23 cellular contexts compared by ENCODE assay signal in genomic region chr17:82729479-82730260, GRCh38.
"Had no signal": no experiment of that assay in that cellular context is flagged by ENCODE, and none has a peak within 500 bp of the region (broad histone marks: within the 10 kb centered on the region; RNA-seq: fewer than 3 reads in every experiment).

No MANE protein-coding gene starts in this region.

- H3K27ac Mint-ChIP-seq: activated CD4-positive, alpha-beta memory T cell treated with anti-CD3 and anti-CD28 coated beads, Interleukin-2, amount 10 ng/mL, durations not matched to agents 7 days and 5 days; activated CD8-positive, alpha-beta memory T cell treated with anti-CD3 and anti-CD28 coated beads, Interleukin-2, amount 10 ng/mL, durations not matched to agents 7 days and 5 days; activated naive CD8-positive, alpha-beta T cell treated with anti-CD3 and anti-CD28 coated beads, Interleukin-2, amount 50 U/mL, for 24 hours; stimulated activated naive B cell treated with anti-CD40 and anti-IgM and Interleukin-4, amounts not matched to agents 10 μg/mL and 1 μg/mL and 100 μg/mL, for 72 hours; T-helper 17 cell had no signal

- H3K4me1 ChIP-seq: right lobe of liver had no signal

- H3K36me3 ChIP-seq: ovary had no signal

- DNase-seq: activated CD4-positive, alpha-beta memory T cell treated with anti-CD3 and anti-CD28 coated beads, Interleukin-2, amount 10 ng/mL, durations not matched to agents 7 days and 5 days; activated CD4-positive, alpha-beta T cell treated with anti-CD3 and anti-CD28 coated beads for 48 hours; activated CD8-positive, alpha-beta memory T cell treated with anti-CD3 and anti-CD28 coated beads, Interleukin-2, amount 10 ng/mL, durations not matched to agents 7 days and 5 days; activated effector memory CD4-positive, alpha-beta T cell treated with anti-CD3 and anti-CD28 coated beads, Interleukin-2, amount 50 U/mL, for 16 hours; activated naive CD4-positive, alpha-beta T cell treated with anti-CD3 and anti-CD28 coated beads, Interleukin-2, amount 50 U/mL, for 16 hours; activated naive CD8-positive, alpha-beta T cell treated with anti-CD3 and anti-CD28 coated beads, Interleukin-2, amount 50 U/mL, for 24 hours; activated T-cell treated with anti-CD3 and anti-CD28 coated beads for 4 hours; body of pancreas; effector CD8-positive, alpha-beta T cell; hippocampal formation; kidney glomerular epithelial cell; naive thymus-derived CD8-positive, alpha-beta T cell; ovary; right lobe of liver; small intestine; stimulated activated CD4-positive, alpha-beta T cell treated with anti-CD3 and anti-CD28 coated beads, Interleukin-15, amount 100 ng/mL, for 24 hours; stimulated activated naive B cell treated with anti-CD40 and anti-IgM and Interleukin-4, amounts not matched to agents 10 μg/mL and 1 μg/mL and 100 μg/mL, for 72 hours; SW 1271; T-helper 17 cell had no signal

- H3K9me3 ChIP-seq: body of pancreas, left lung, ovary, right lobe of liver had no signal

- H3K4me3 Mint-ChIP-seq: activated CD4-positive, alpha-beta memory T cell treated with anti-CD3 and anti-CD28 coated beads, Interleukin-2, amount 10 ng/mL, durations not matched to agents 7 days and 5 days; activated CD8-positive, alpha-beta memory T cell treated with anti-CD3 and anti-CD28 coated beads, Interleukin-2, amount 10 ng/mL, durations not matched to agents 7 days and 5 days; activated naive CD8-positive, alpha-beta T cell treated with anti-CD3 and anti-CD28 coated beads, Interleukin-2, amount 50 U/mL, for 24 hours; naive thymus-derived CD8-positive, alpha-beta T cell; stimulated activated naive B cell treated with anti-CD40 and anti-IgM and Interleukin-4, amounts not matched to agents 10 μg/mL and 1 μg/mL and 100 μg/mL, for 72 hours; T-helper 17 cell had no signal

- ATAC-seq: activated CD8-positive, alpha-beta memory T cell treated with anti-CD3 and anti-CD28 coated beads, Interleukin-2, amount 10 ng/mL, durations not matched to agents 7 days and 5 days; activated naive CD8-positive, alpha-beta T cell treated with anti-CD3 and anti-CD28 coated beads, Interleukin-2, amount 50 U/mL, for 24 hours; body of pancreas; left lung; naive thymus-derived CD8-positive, alpha-beta T cell; stimulated activated naive B cell treated with anti-CD40 and anti-IgM and Interleukin-4, amounts not matched to agents 10 μg/mL and 1 μg/mL and 100 μg/mL, for 72 hours; T-helper 17 cell had no signal

- H3K27me3 ChIP-seq: body of pancreas, cardiac muscle cell, esophagus muscularis mucosa, left lung, ovary, right lobe of liver had no signal

- H3K27me3 Mint-ChIP-seq: activated CD4-positive, alpha-beta memory T cell treated with anti-CD3 and anti-CD28 coated beads, Interleukin-2, amount 10 ng/mL, durations not matched to agents 7 days and 5 days; activated CD8-positive, alpha-beta memory T cell treated with anti-CD3 and anti-CD28 coated beads, Interleukin-2, amount 10 ng/mL, durations not matched to agents 7 days and 5 days; activated naive CD8-positive, alpha-beta T cell treated with anti-CD3 and anti-CD28 coated beads, Interleukin-2, amount 50 U/mL, for 24 hours; naive thymus-derived CD8-positive, alpha-beta T cell; stimulated activated naive B cell treated with anti-CD40 and anti-IgM and Interleukin-4, amounts not matched to agents 10 μg/mL and 1 μg/mL and 100 μg/mL, for 72 hours; T-helper 17 cell had no signal

- H3K27ac ChIP-seq: body of pancreas, cardiac muscle cell, esophagus muscularis mucosa, left lung, ovary, right lobe of liver had no signal

- FAIRE-seq: frontal cortex, small intestine had no signal

- H3K4me1 Mint-ChIP-seq: activated CD4-positive, alpha-beta memory T cell treated with anti-CD3 and anti-CD28 coated beads, Interleukin-2, amount 10 ng/mL, durations not matched to agents 7 days and 5 days; activated CD8-positive, alpha-beta memory T cell treated with anti-CD3 and anti-CD28 coated beads, Interleukin-2, amount 10 ng/mL, durations not matched to agents 7 days and 5 days; activated naive CD8-positive, alpha-beta T cell treated with anti-CD3 and anti-CD28 coated beads, Interleukin-2, amount 50 U/mL, for 24 hours; naive thymus-derived CD8-positive, alpha-beta T cell; T-helper 17 cell had no signal

- H3K4me3 ChIP-seq: body of pancreas, cardiac muscle cell, esophagus muscularis mucosa, left lung, ovary, right lobe of liver had no signal
